ENCODE assay signal across 11 cellular contexts in the genomic region with DNA sequence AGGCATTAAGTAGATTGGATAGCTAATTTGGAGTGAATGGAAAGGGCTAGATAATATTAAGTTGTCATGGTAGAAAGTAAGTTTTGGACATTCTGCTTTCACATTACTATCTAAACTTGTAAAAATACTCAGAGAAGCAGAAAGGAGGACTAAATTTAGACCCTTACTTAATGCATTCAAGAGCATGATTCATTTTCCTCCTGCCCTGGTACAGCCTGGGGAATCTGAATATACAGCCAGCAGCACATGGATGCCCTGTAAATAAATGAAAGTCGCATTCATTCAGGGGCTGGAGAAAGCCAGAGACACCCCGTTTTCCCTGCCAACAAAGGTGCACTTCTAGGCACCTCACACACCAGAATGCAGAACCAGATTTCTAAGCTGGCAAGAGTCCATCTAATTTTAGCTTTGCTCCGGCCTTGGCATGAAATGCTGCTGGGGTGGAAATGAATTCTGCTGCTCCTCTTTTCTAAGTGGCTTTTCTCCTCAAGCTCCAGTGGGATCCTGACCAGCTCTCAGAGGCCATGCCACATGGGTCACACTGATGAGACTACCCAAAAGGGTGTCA.
DNase-seq lines count a peak whose midpoint lies in the region; ATAC-seq and TF ChIP-seq lines count a peak whose summit lies in the region.
"Had no signal": no experiment of that assay in that cellular context is flagged by ENCODE, and none has a peak within 500 bp of the region (broad histone marks: within the 10 kb centered on the region; RNA-seq: fewer than 3 reads in every experiment).

No MANE protein-coding gene starts in this region.

- H3K9me3 Mint-ChIP-seq in Caco-2 (ENCODE audit: unreplicated experiment) = no peaks in the 10 kb centered on the region

- CTCF ChIA-PET in BJ (lab: Yijun Ruan, JAX) (interaction anchor here (1.9 kb wide), 1 partner anchor 98 kb away, joined by 5 read pairs; no protein-coding TSS in a partner anchor), HEK293T (lab: Yijun Ruan, JAX) (no interaction called here), Caco-2 (lab: Charles Lee) (no interaction called here)

- BruUV-seq in Caco-2 (replicated peaks; lab: Mats Ljungman, UMichigan) = no TSS peak

- H3K9me3 ChIP-seq in cardiac muscle cell (ENCODE audit: low read depth) (no peaks in the 10 kb centered on the region), Caco-2 (no peaks in the 10 kb centered on the region)

- ATAC-seq in activated CD4-positive, CD25-positive, alpha-beta regulatory T cell treated with anti-CD3 and anti-CD28 coated beads, Interleukin-2, amount 50 U/mL, for 24 hours = no peak

- H3K4me1 ChIP-seq in cardiac muscle cell (ENCODE audit: low read depth) (peaks cover 12% of the 10 kb centered on the region), rectal smooth muscle tissue (ENCODE audit: control insufficient read depth, insufficient read depth, low read length) (peaks cover 49% of the 10 kb centered on the region), Caco-2 (no peaks in the 10 kb centered on the region)

- H3K36me3 ChIP-seq in BJ (ENCODE audit: control insufficient read depth, insufficient read depth, low read length) (no peaks in the 10 kb centered on the region), cardiac muscle cell (no peaks in the 10 kb centered on the region), rectal smooth muscle tissue (ENCODE audit: control insufficient read depth, insufficient read depth, low read length) (no peaks in the 10 kb centered on the region), Caco-2 (ENCODE audit: control insufficient read depth, insufficient read depth, low read length) (no peaks in the 10 kb centered on the region)

- H3K4me3 Mint-ChIP-seq in Caco-2 (ENCODE audit: unreplicated experiment) = no peak overlapping the region

- H3K27ac ChIP-seq in angular gyrus (ENCODE audit: low read depth, low read length) (peak overlapping the region; percentile 70), cardiac muscle cell (peak overlapping the region; percentile 36), rectal smooth muscle tissue (ENCODE audit: low read depth, low read length) (peak overlapping the region; percentile 88)
- H3K27ac ChIP-seq: VCaP had no signal

- TF ChIP-seq CTCF in BJ (IDR thresholded peaks at IDR 0.05; ENCODE audit: insufficient read depth, low read depth, low read length) = no peak
- TF ChIP-seq CTCF in cardiac muscle cell (IDR thresholded peaks at IDR 0.05; ENCODE audit: low read depth, low read length) = no peak
- no peak for TF ChIP-seq CTCF in Caco-2 (IDR thresholded peaks at IDR 0.05; ENCODE audit: insufficient read depth in 1 of 2, low read depth in 1 of 2, low read length in 1 of 2, severe bottlenecking in 1 of 2, unreplicated experiment in 1 of 2)

- H3K4me3 ChIP-seq in BJ (ENCODE audit: low read depth, low read length) = no peak overlapping the region
- no peak overlapping the region for H3K4me3 ChIP-seq in cardiac muscle cell
- no peak overlapping the region for H3K4me3 ChIP-seq in rectal smooth muscle tissue (ENCODE audit: low read length)
- no peak overlapping the region for H3K4me3 ChIP-seq in Caco-2 (ENCODE audit: low read depth, low read length)

- H3K36me3 Mint-ChIP-seq in Caco-2 (ENCODE audit: insufficient read depth, unreplicated experiment) = no peaks in the 10 kb centered on the region

- H3K9ac ChIP-seq in rectal smooth muscle tissue (ENCODE audit: low read length) = no peak overlapping the region

- H3K27me3 ChIP-seq in BJ (ENCODE audit: control insufficient read depth, insufficient read depth, low read length) = no peaks in the 10 kb centered on the region
- H3K27me3 ChIP-seq in cardiac muscle cell = no peaks in the 10 kb centered on the region
- no peaks in the 10 kb centered on the region for H3K27me3 ChIP-seq in rectal smooth muscle tissue (ENCODE audit: control insufficient read depth, insufficient read depth, low read length)
- no peaks in the 10 kb centered on the region for H3K27me3 ChIP-seq in Caco-2 (replicated peaks; ENCODE audit: control insufficient read depth, insufficient read depth, low read length)

- DNase-seq in BJ (ENCODE audit: low read depth) = peak; percentile 86
- peak in 1 of 2 donors; percentile 79 for DNase-seq in cardiac muscle cell (ENCODE audit: low read depth in 1 of 2, low spot score in 1 of 2)
- DNase-seq in NCI-H2227 (lab: John Stamatoyannopoulos, UW; ENCODE audit: unreplicated experiment) = no peak
- DNase-seq in HEK293T (ENCODE audit: extremely low spot score) = no peak
- DNase-seq in Caco-2 = no peak
- DNase-seq: activated naive CD4-positive, alpha-beta T cell; NCI-H526 had no signal

- POLR2A ChIA-PET in BJ (lab: Charles Lee) (interaction anchor here (0.7 to 1.0 kb wide), 2 partner anchors 24 to 168 kb away, joined by 3 to 4 read pairs; no protein-coding TSS in a partner anchor), HEK293T (lab: Yijun Ruan, JAX) (no interaction called here), Caco-2 (lab: Charles Lee) (no interaction called here)

- no peaks in the 10 kb centered on the region for H3K4me1 Mint-ChIP-seq in Caco-2 (ENCODE audit: low read depth, unreplicated experiment)

- no peaks in the 10 kb centered on the region for H3K27me3 Mint-ChIP-seq in Caco-2 (ENCODE audit: insufficient read depth, unreplicated experiment)

- intact Hi-C loops in Caco-2 (cut with micrococcal nuclease; ENCODE audit: unreplicated experiment) = no loop called here

- H3K27ac Mint-ChIP-seq in Caco-2 (ENCODE audit: unreplicated experiment) = no peak overlapping the region

TF ChIP-seq in HEK293T, 16 proteins besides CTCF, POLR2A, EP300 and RAD21:
- TF ChIP-seq ARNT (IDR thresholded peaks at IDR 0.05) (no peak), SP1 (IDR thresholded peaks at IDR 0.05) (no peak), ELF4 (IDR thresholded peaks at IDR 0.05) (no peak), CTBP1 (IDR thresholded peaks at IDR 0.05; ENCODE audit: borderline replicate concordance) (no peak), LEF1 (IDR thresholded peaks at IDR 0.05; ENCODE audit: borderline replicate concordance) (no peak), HDGF (IDR thresholded peaks at IDR 0.05; ENCODE audit: borderline replicate concordance) (no peak), TARDBP (IDR thresholded peaks at IDR 0.05) (no peak), SUZ12 (IDR thresholded peaks at IDR 0.05) (no peak), FOXM1 (IDR thresholded peaks at IDR 0.05; ENCODE audit: borderline replicate concordance) (no peak), BHLHE40 (IDR thresholded peaks at IDR 0.05; ENCODE audit: borderline replicate concordance) (no peak), FOXA1 (IDR thresholded peaks at IDR 0.05) (no peak), FOXK2 (IDR thresholded peaks at IDR 0.05) (no peak), ZNF384 (IDR thresholded peaks at IDR 0.05) (no peak), NFRKB (IDR thresholded peaks at IDR 0.05) (no peak), L3MBTL2 (conservative IDR thresholded peaks at IDR 0.05) (no peak)
- TF ChIP-seq, protein P1, sequence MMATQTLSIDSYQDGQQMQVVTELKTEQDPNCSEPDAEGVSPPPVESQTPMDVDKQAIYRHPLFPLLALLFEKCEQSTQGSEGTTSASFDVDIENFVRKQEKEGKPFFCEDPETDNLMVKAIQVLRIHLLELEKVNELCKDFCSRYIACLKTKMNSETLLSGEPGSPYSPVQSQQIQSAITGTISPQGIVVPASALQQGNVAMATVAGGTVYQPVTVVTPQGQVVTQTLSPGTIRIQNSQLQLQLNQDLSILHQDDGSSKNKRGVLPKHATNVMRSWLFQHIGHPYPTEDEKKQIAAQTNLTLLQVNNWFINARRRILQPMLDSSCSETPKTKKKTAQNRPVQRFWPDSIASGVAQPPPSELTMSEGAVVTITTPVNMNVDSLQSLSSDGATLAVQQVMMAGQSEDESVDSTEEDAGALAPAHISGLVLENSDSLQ (IDR thresholded peaks at IDR 0.05) = no peak

Comparison
In these comparisons a context has a peak if more than half of its experiments do, and no peak if none do; other contexts are left out.
1. H3K27ac ChIP-seq: peak in every context shown above with its lines; median percentile 88 in rectal smooth muscle tissue; 70 in angular gyrus; 36 in cardiac muscle cell.